16 cellular contexts compared by ENCODE assay signal in genomic region chr4:41179086-41179374, GRCh38. TPM values are rescaled to one million over a fixed set of nuclear protein-coding genes. Genes with fewer than 3 reads are reported as not detected.
A peak's percentile ranks its signal among the peaks of the same experiment; 100 is the strongest.
DNase-seq lines count a peak whose midpoint lies in the region; FAIRE-seq and TF ChIP-seq lines count a peak whose summit lies in the region.
"Had no signal": no experiment of that assay in that cellular context is flagged by ENCODE, and none has a peak within 500 bp of the region (broad histone marks: within the 10 kb centered on the region; RNA-seq: fewer than 3 reads in every experiment).

No MANE protein-coding gene starts in this region.

- H3K36me3 ChIP-seq in astrocyte (ENCODE audit: insufficient read depth, low read length), result no peaks in the 10 kb centered on the region
- H3K36me3 ChIP-seq in hepatocyte (replicated peaks; ENCODE audit: insufficient read depth, low read depth), result no peaks in the 10 kb centered on the region
- no peaks in the 10 kb centered on the region for H3K36me3 ChIP-seq in skeletal muscle satellite cell (ENCODE audit: insufficient read depth, low read length)
- H3K36me3 ChIP-seq in testis (ENCODE audit: low read depth, missing control alignments), result no peaks in the 10 kb centered on the region
- H3K36me3 ChIP-seq: heart right ventricle had no signal

- intact Hi-C loops in testis (cut with DNase I; ENCODE audit: low total_unique reads), result no loop called here

- H3K27me3 ChIP-seq in astrocyte (ENCODE audit: insufficient read depth, low read length), result no peaks in the 10 kb centered on the region
- H3K27me3 ChIP-seq in hepatocyte, result no peaks in the 10 kb centered on the region
- H3K27me3 ChIP-seq in skeletal muscle satellite cell (ENCODE audit: control insufficient read depth, insufficient read depth, low read length), result no peaks in the 10 kb centered on the region
- H3K27me3 ChIP-seq in testis, result no peaks in the 10 kb centered on the region
- H3K27me3 ChIP-seq: heart right ventricle had no signal

- H3K4me3 Mint-ChIP-seq in astrocyte (ENCODE audit: unreplicated experiment), result no peak overlapping the region

- H3K27ac ChIP-seq in astrocyte (ENCODE audit: low read depth, low read length) (peak overlapping the region; percentile 50), hepatocyte (no peak overlapping the region), testis (no peak overlapping the region)

- H3K4me1 ChIP-seq in astrocyte (ENCODE audit: insufficient read depth, low read length) (peaks cover 43% of the 10 kb centered on the region), hepatocyte (ENCODE audit: insufficient read depth) (peaks cover 53% of the 10 kb centered on the region), skeletal muscle satellite cell (ENCODE audit: control insufficient read depth, insufficient read depth, low read length) (peaks cover 72% of the 10 kb centered on the region), testis (peaks cover 20% of the 10 kb centered on the region)

- H3K9me3 ChIP-seq in astrocyte (ENCODE audit: insufficient read depth, low read depth, low read length) (no peaks in the 10 kb centered on the region), hepatocyte (ENCODE audit: low read depth) (no peaks in the 10 kb centered on the region), skeletal muscle satellite cell (replicated peaks; ENCODE audit: low read length) (no peaks in the 10 kb centered on the region), testis (no peaks in the 10 kb centered on the region)

- no peak for TF ChIP-seq POLR2A in testis (IDR thresholded peaks at IDR 0.05)

- peak overlapping the region; percentile 56 for H3K27ac Mint-ChIP-seq in astrocyte (ENCODE audit: unreplicated experiment)

- peaks cover 1% of the 10 kb centered on the region for H3K9me3 Mint-ChIP-seq in astrocyte (ENCODE audit: unreplicated experiment)

- H3K79me2 ChIP-seq in astrocyte (ENCODE audit: insufficient read depth, low read length), result peaks cover 88% of the 10 kb centered on the region
- peaks cover 87% of the 10 kb centered on the region for H3K79me2 ChIP-seq in hepatocyte

- peaks cover 84% of the 10 kb centered on the region for H3K4me1 Mint-ChIP-seq in astrocyte (ENCODE audit: low read depth, unreplicated experiment)

- peaks cover 20% of the 10 kb centered on the region for H3K36me3 Mint-ChIP-seq in astrocyte (ENCODE audit: low read depth, unreplicated experiment)

- TF ChIP-seq CTCF in astrocyte (IDR thresholded peaks at IDR 0.05; ENCODE audit: insufficient read depth, low read depth, low read length) (no peak), hepatocyte (IDR thresholded peaks at IDR 0.05; ENCODE audit: poor library complexity) (no peak), testis (IDR thresholded peaks at IDR 0.05) (no peak)

- H3K9ac ChIP-seq in astrocyte (ENCODE audit: low read length) (peak overlapping the region; percentile 24), skeletal muscle satellite cell (ENCODE audit: low read depth, low read length) (peak overlapping the region; percentile 40)

- peak overlapping the region; percentile 66 for H3K4me2 ChIP-seq in astrocyte (ENCODE audit: low read length)
- peak overlapping the region; percentile 1 for H3K4me2 ChIP-seq in hepatocyte
- H3K4me2 ChIP-seq in skeletal muscle satellite cell (ENCODE audit: low read length), result peak overlapping the region; percentile 74

- H4K20me1 ChIP-seq in astrocyte (ENCODE audit: insufficient read depth, low read length) (peaks cover 14% of the 10 kb centered on the region), hepatocyte (ENCODE audit: insufficient read depth, poor library complexity, severe bottlenecking) (no peaks in the 10 kb centered on the region)

- 72% methylated on average over 3 of the region's 3 CpGs for WGBS in hepatocyte (ENCODE audit: low lambda C conversion rate, missing lambda C conversion rate)
- 50 to 75% methylated on average over 3 of the region's 3 CpGs for WGBS in testis, 2 donors

- no peak for DNase-seq in GM18507 (ENCODE audit: extremely low spot score, insufficient read length, low read depth)
- no peak for DNase-seq in astrocyte (ENCODE audit: low read depth)
- no peak for DNase-seq in hepatocyte (ENCODE audit: low spot score)
- no peak for DNase-seq in testis
- DNase-seq in activated gamma-delta T cell treated with Interleukin-2 at 50 U/mL for 16 hours, result no peak
- DNase-seq in NCI-H1436 (lab: John Stamatoyannopoulos, UW), result no peak
- DNase-seq in SKM-1 (lab: John Stamatoyannopoulos, UW; ENCODE audit: unreplicated experiment), result no peak
- DNase-seq: activated CD4-positive, alpha-beta T cell treated with anti-CD3 and anti-CD28 coated beads for 1 hour; activated effector memory CD4-positive, alpha-beta T cell treated with Interleukin-2 at 50 U/mL for 16 hours; aorta; cortex of kidney; erythroblast; heart right ventricle; kidney; stimulated activated naive CD4-positive, alpha-beta T cell had no signal

- H3K27me3 Mint-ChIP-seq in astrocyte (ENCODE audit: low read depth, unreplicated experiment), result no peaks in the 10 kb centered on the region

- no peak overlapping the region for H3K4me3 ChIP-seq in astrocyte (ENCODE audit: insufficient read depth, low read depth, low read length)
- no peak overlapping the region for H3K4me3 ChIP-seq in hepatocyte
- H3K4me3 ChIP-seq in skeletal muscle satellite cell (ENCODE audit: low read length), result peak overlapping the region; percentile 37
- H3K4me3 ChIP-seq in testis, result no peak overlapping the region
- H3K4me3 ChIP-seq: heart right ventricle had no signal

- H2AFZ ChIP-seq in astrocyte (ENCODE audit: low read depth, low read length) (no peak overlapping the region), hepatocyte (no peak overlapping the region)

- no peaks in the 10 kb centered on the region for H3K9me2 ChIP-seq in hepatocyte (replicated peaks; ENCODE audit: insufficient read depth)

- FAIRE-seq in GM18507 (lab: Jason Lieb, UNC) (peak; percentile 54), astrocyte (lab: Jason Lieb, UNC) (no peak)

RNA-seq across cellular contexts. Expression of gene APBB2, which starts 35.3 kb away (rescaled TPM):
- total RNA-seq in astrocyte (172 and 173 TPM in 2 replicates), hepatocyte (47.5 and 50.1 TPM in 2 replicates), testis (10 to 100 TPM; 59.8 to 77.9 TPM)
- polyA plus RNA-seq in hepatocyte (23.4 and 28.1 TPM in 2 replicates), testis (ENCODE audit: insufficient read depth, low read depth, low replicate concordance) (19.7 TPM)
- 42.2 and 47.7 TPM in 2 replicates for total RNA-seq in skeletal muscle satellite cell (2012; rRNA removed)

Comparison
In these comparisons a context has a peak if more than half of its experiments do, and no peak if none do; other contexts are left out.
1. H3K4me2 ChIP-seq: peak in every context shown above with its lines; median percentile 74 in skeletal muscle satellite cell; 66 in astrocyte; 1 in hepatocyte.